10 cellular contexts compared by ENCODE assay signal in the genomic region with DNA sequence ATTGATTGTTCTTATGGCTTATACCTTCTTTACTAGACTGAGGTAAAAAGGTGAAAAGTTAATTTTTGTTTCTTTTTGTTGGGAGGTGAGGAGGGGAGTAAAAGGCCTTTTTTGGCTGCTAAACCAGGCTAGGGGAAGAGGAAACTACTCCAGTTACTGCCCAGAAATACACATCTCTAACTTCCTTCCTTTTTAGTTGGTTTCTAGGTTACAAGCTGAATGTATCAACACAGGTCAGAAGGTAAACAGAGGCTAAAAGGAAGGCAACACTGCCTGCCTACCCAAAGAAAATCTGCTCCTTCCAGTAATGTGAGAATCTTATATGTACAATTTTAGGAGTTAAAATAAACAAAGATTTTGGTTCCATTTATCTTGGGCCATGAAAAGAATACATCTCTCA.
A peak's percentile ranks its signal among the peaks of the same experiment; 100 is the strongest.
DNase-seq lines count a peak whose midpoint lies in the region; ATAC-seq and TF ChIP-seq lines count a peak whose summit lies in the region.
"Had no signal": no experiment of that assay in that cellular context is flagged by ENCODE, and none has a peak within 500 bp of the region (broad histone marks: within the 10 kb centered on the region; RNA-seq: fewer than 3 reads in every experiment).

No MANE protein-coding gene starts in this region.

- H3K4me1 Mint-ChIP-seq in activated CD4-positive, alpha-beta T cell treated with anti-CD3 and anti-CD28 coated beads for 36 hours = peaks cover 33% of the 10 kb centered on the region
- H3K4me1 Mint-ChIP-seq in endothelial cell (ENCODE audit: unreplicated experiment) (peaks cover 7% of the 10 kb centered on the region), glutamatergic neuron (ENCODE audit: low read depth, unreplicated experiment) (peaks cover 7% of the 10 kb centered on the region)
- H3K4me1 Mint-ChIP-seq in stimulated activated effector memory CD8-positive, alpha-beta T cell treated with anti-CD3 and anti-CD28 coated beads, Interleukin-12 subunit alpha, Interleukin-12 subunit beta, amount 100 ng/mL, for 72 hours = peaks cover 17% of the 10 kb centered on the region

- BruUV-seq in PC-9 (replicated peaks; lab: Mats Ljungman, UMichigan) = no TSS peak

- no peak overlapping the region for H2AFZ ChIP-seq in PC-9

- H3K9me3 ChIP-seq in PC-9 (ENCODE audit: insufficient read depth, low read depth) = no peaks in the 10 kb centered on the region

- H4K20me1 ChIP-seq in PC-9 (ENCODE audit: insufficient read depth) = no peaks in the 10 kb centered on the region; the same call in 1 of the 2 replicates

- H3K27me3 Mint-ChIP-seq in activated CD4-positive, alpha-beta T cell treated with anti-CD3 and anti-CD28 coated beads for 36 hours = no peaks in the 10 kb centered on the region
- peaks cover 5% of the 10 kb centered on the region for H3K27me3 Mint-ChIP-seq in endothelial cell (ENCODE audit: unreplicated experiment)
- peaks cover 1% of the 10 kb centered on the region for H3K27me3 Mint-ChIP-seq in glutamatergic neuron (ENCODE audit: unreplicated experiment)

- H3K4me3 ChIP-seq in PC-9 = no peak overlapping the region

- H3K79me2 ChIP-seq in PC-9 (ENCODE audit: low read depth) = peaks cover 21% of the 10 kb centered on the region

- H3K27ac ChIP-seq in PC-9 = peak overlapping the region; percentile 17

- peaks cover 20% of the 10 kb centered on the region for H3K4me1 ChIP-seq in PC-9 (replicated peaks; ENCODE audit: insufficient read depth)

- H3K36me3 ChIP-seq in PC-9 (ENCODE audit: low read depth) = no peaks in the 10 kb centered on the region

- no peaks in the 10 kb centered on the region for H3K9me3 Mint-ChIP-seq in activated CD4-positive, alpha-beta T cell treated with anti-CD3 and anti-CD28 coated beads for 36 hours (ENCODE audit: low read depth)
- H3K9me3 Mint-ChIP-seq in endothelial cell (ENCODE audit: unreplicated experiment) = no peaks in the 10 kb centered on the region
- no peaks in the 10 kb centered on the region for H3K9me3 Mint-ChIP-seq in stimulated activated effector memory CD8-positive, alpha-beta T cell treated with anti-CD3 and anti-CD28 coated beads, Interleukin-12 subunit alpha, Interleukin-12 subunit beta, amount 100 ng/mL, for 72 hours
- H3K9me3 Mint-ChIP-seq in glutamatergic neuron (ENCODE audit: unreplicated experiment) = peaks cover 6% of the 10 kb centered on the region

- no peaks in the 10 kb centered on the region for H3K27me3 ChIP-seq in PC-9 (ENCODE audit: insufficient read depth, low read depth)

- H3K4me2 ChIP-seq in PC-9 = no peak overlapping the region

- intact Hi-C loops in activated CD4-positive, alpha-beta T cell treated with anti-CD3 and anti-CD28 coated beads for 36 hours (cut with DNase I, micrococcal nuclease) = no loop called here
- intact Hi-C loops in PC-9 (cut with micrococcal nuclease; ENCODE audit: unreplicated experiment) = no loop called here

- DNase-seq in activated CD4-positive, alpha-beta T cell treated with anti-CD3 and anti-CD28 coated beads for 36 hours = no peak
- no peak for DNase-seq in activated CD4-positive, alpha-beta T cell treated with anti-CD3 and anti-CD28 coated beads for 48 hours
- DNase-seq in PC-9 = no peak
- DNase-seq in endothelial cell (ENCODE audit: low spot score) = no peak
- no peak for DNase-seq in stimulated activated effector memory CD8-positive, alpha-beta T cell treated with anti-CD3 and anti-CD28 coated beads, Interleukin-12 subunit alpha, Interleukin-12 subunit beta, amount 100 ng/mL, for 72 hours (ENCODE audit: low spot score in 2 of 2)
- no peak for DNase-seq in glutamatergic neuron
- DNase-seq in activated CD8-positive, alpha-beta memory T cell treated with anti-CD3 and anti-CD28 coated beads, Interleukin-2, amount 50 U/mL, for 4 hours = no peak
- DNase-seq: left cardiac atrium, NCI-H187 had no signal

- ATAC-seq in activated CD4-positive, alpha-beta T cell treated with anti-CD3 and anti-CD28 coated beads for 36 hours = no peak
- ATAC-seq in stimulated activated effector memory CD8-positive, alpha-beta T cell treated with anti-CD3 and anti-CD28 coated beads, Interleukin-12 subunit alpha, Interleukin-12 subunit beta, amount 100 ng/mL, for 72 hours = no peak
- no peak for ATAC-seq in HG03378 (IDR thresholded peaks at IDR 0.05; ENCODE audit: unreplicated experiment)
- ATAC-seq: left cardiac atrium had no signal

- CTCF ChIA-PET in activated CD4-positive, alpha-beta T cell treated with anti-CD3 and anti-CD28 coated beads for 36 hours (lab: Charles Lee) = interaction anchor here (0.6 kb wide), 1 partner anchor 232 kb away, joined by 3 read pairs; no protein-coding TSS in a partner anchor
- CTCF ChIA-PET in PC-9 (lab: Charles Lee) = no interaction called here

- no peaks in the 10 kb centered on the region for H3K36me3 Mint-ChIP-seq in activated CD4-positive, alpha-beta T cell treated with anti-CD3 and anti-CD28 coated beads for 36 hours (ENCODE audit: low read depth)
- H3K36me3 Mint-ChIP-seq in endothelial cell (ENCODE audit: low read depth, unreplicated experiment) = no peaks in the 10 kb centered on the region
- H3K36me3 Mint-ChIP-seq in stimulated activated effector memory CD8-positive, alpha-beta T cell treated with anti-CD3 and anti-CD28 coated beads, Interleukin-12 subunit alpha, Interleukin-12 subunit beta, amount 100 ng/mL, for 72 hours = peaks cover 5% of the 10 kb centered on the region
- H3K36me3 Mint-ChIP-seq in glutamatergic neuron (ENCODE audit: unreplicated experiment) = no peaks in the 10 kb centered on the region

- peaks cover 11% of the 10 kb centered on the region for H3F3A ChIP-seq in PC-9 (ENCODE audit: insufficient read depth, low read depth)

- no peaks in the 10 kb centered on the region for H3K9me2 ChIP-seq in PC-9 (ENCODE audit: insufficient read depth)

- POLR2A ChIA-PET in activated CD4-positive, alpha-beta T cell treated with anti-CD3 and anti-CD28 coated beads for 36 hours (lab: Charles Lee) = interaction anchor here (0.7 kb wide), 1 partner anchor 13 kb away, joined by 3 read pairs; no protein-coding TSS in a partner anchor
- POLR2A ChIA-PET in PC-9 (lab: Charles Lee; ENCODE audit: unreplicated experiment) = no interaction called here

- H3K4me3 Mint-ChIP-seq in activated CD4-positive, alpha-beta T cell treated with anti-CD3 and anti-CD28 coated beads for 36 hours = no peak overlapping the region
- peak overlapping the region; percentile 31 for H3K4me3 Mint-ChIP-seq in endothelial cell (ENCODE audit: unreplicated experiment)
- no peak overlapping the region for H3K4me3 Mint-ChIP-seq in stimulated activated effector memory CD8-positive, alpha-beta T cell treated with anti-CD3 and anti-CD28 coated beads, Interleukin-12 subunit alpha, Interleukin-12 subunit beta, amount 100 ng/mL, for 72 hours
- no peak overlapping the region for H3K4me3 Mint-ChIP-seq in glutamatergic neuron (ENCODE audit: unreplicated experiment)

- TF ChIP-seq CTCF in PC-9 (conservative IDR thresholded peaks at IDR 0.05) = no peak
- no peak for TF ChIP-seq CTCF in endothelial cell (IDR thresholded peaks at IDR 0.05; ENCODE audit: unreplicated experiment)
- TF ChIP-seq CTCF in glutamatergic neuron (IDR thresholded peaks at IDR 0.05; ENCODE audit: partially characterized antibody, unreplicated experiment) = no peak

- H3K27ac Mint-ChIP-seq in activated CD4-positive, alpha-beta T cell treated with anti-CD3 and anti-CD28 coated beads for 36 hours = peak overlapping the region; percentile 67
- H3K27ac Mint-ChIP-seq in endothelial cell (ENCODE audit: unreplicated experiment) (peak overlapping the region; percentile 95), glutamatergic neuron (ENCODE audit: unreplicated experiment) (no peak overlapping the region)
- H3K27ac Mint-ChIP-seq in stimulated activated effector memory CD8-positive, alpha-beta T cell treated with anti-CD3 and anti-CD28 coated beads, Interleukin-12 subunit alpha, Interleukin-12 subunit beta, amount 100 ng/mL, for 72 hours = peak overlapping the region; percentile 87
